14 cellular contexts compared by ENCODE assay signal in genomic region chr15:50107157-50107556, GRCh38. TPM values are rescaled to one million over a fixed set of nuclear protein-coding genes. Genes with fewer than 3 reads are reported as not detected.
DNase-seq lines count a peak whose midpoint lies in the region; ATAC-seq and TF ChIP-seq lines count a peak whose summit lies in the region.
"Had no signal": no experiment of that assay in that cellular context is flagged by ENCODE, and none has a peak within 500 bp of the region (broad histone marks: within the 10 kb centered on the region; RNA-seq: fewer than 3 reads in every experiment).

No MANE protein-coding gene starts in this region.

- DNase-seq in MM.1S (no peak), spleen (no peak), AG08396 (ENCODE audit: low spot score) (no peak), gastrocnemius medialis (no peak), occipital lobe (lab: John Stamatoyannopoulos, UW) (no peak)
- no peak for DNase-seq in activated naive CD8-positive, alpha-beta T cell treated with anti-CD3 and anti-CD28 coated beads, Interleukin-2, amount 10 ng/mL, durations not matched to agents 7 days and 5 days
- DNase-seq: Calu3, EL, NCI-H82 had no signal

- no peaks in the 10 kb centered on the region for H3K79me2 ChIP-seq in MM.1S (ENCODE audit: low read length)

- peak overlapping the region; percentile 16; the same call in 1 of the 2 replicates for H3K27ac ChIP-seq in MM.1S (ENCODE audit: low read length)
- H3K27ac ChIP-seq in spleen: peak overlapping the region in 7 of 8 donors; percentile 75 to 94 (median 85)
- no peak overlapping the region for H3K27ac ChIP-seq in gastrocnemius medialis

- no peak overlapping the region for H3K9ac ChIP-seq in MM.1S (ENCODE audit: low read length)

- 0 out of 2 replicates have a peak overlapping the region, but pooled peaks have one; percentile 32 for H2AFZ ChIP-seq in MM.1S (ENCODE audit: low read length)

- no peaks in the 10 kb centered on the region for H3K36me3 ChIP-seq in MM.1S (replicated peaks; ENCODE audit: insufficient read depth, low read length)
- no peaks in the 10 kb centered on the region for H3K36me3 ChIP-seq in spleen
- H3K36me3 ChIP-seq in gastrocnemius medialis: no peaks in the 10 kb centered on the region
- H3K36me3 ChIP-seq: HAP-1, Peyer's patch, stomach had no signal

- H3K4me3 ChIP-seq in MM.1S (ENCODE audit: low read length) (no peak overlapping the region), spleen (no peak overlapping the region), gastrocnemius medialis (no peak overlapping the region)
- H3K4me3 ChIP-seq: HAP-1, Peyer's patch, stomach had no signal

- in situ Hi-C loops in gastrocnemius medialis (cut with MboI; ENCODE audit: low sequenced_read_pairs in 4 of 4): no loop called here

- peaks cover 73% of the 10 kb centered on the region for H3K4me1 Mint-ChIP-seq in activated naive CD8-positive, alpha-beta T cell treated with anti-CD3 and anti-CD28 coated beads, Interleukin-2, amount 10 ng/mL, durations not matched to agents 7 days and 5 days

- peaks cover 30% of the 10 kb centered on the region for H3K4me1 ChIP-seq in MM.1S (ENCODE audit: low read length)
- H3K4me1 ChIP-seq in spleen: peaks cover 0 to 61% (median 25%) of the 10 kb centered on the region in 6 donors
- H3K4me1 ChIP-seq in gastrocnemius medialis: no peaks in the 10 kb centered on the region
- H3K4me1 ChIP-seq: HAP-1 had no signal

- TF ChIP-seq CTCF in MM.1S (IDR thresholded peaks at IDR 0.05; ENCODE audit: low read length): no peak
- no peak for TF ChIP-seq CTCF in spleen (IDR thresholded peaks at IDR 0.05 in 8 of 11, conservative IDR thresholded peaks at IDR 0.05 in 3 of 11)
- no peak for TF ChIP-seq CTCF in gastrocnemius medialis (IDR thresholded peaks at IDR 0.05 in 4 of 5, conservative IDR thresholded peaks at IDR 0.05 in 1 of 5)

- no peaks in the 10 kb centered on the region for H4K20me1 ChIP-seq in MM.1S (ENCODE audit: insufficient read depth, low read length)

- ATAC-seq in GM18520 (IDR thresholded peaks at IDR 0.05; ENCODE audit: unreplicated experiment) (peak; percentile 8), gastrocnemius medialis (no peak)
- ATAC-seq in activated naive CD8-positive, alpha-beta T cell treated with anti-CD3 and anti-CD28 coated beads, Interleukin-2, amount 10 ng/mL, durations not matched to agents 7 days and 5 days (ENCODE audit: low read depth): peak; percentile 35

- peak overlapping the region; percentile 91 for H3K27ac Mint-ChIP-seq in activated naive CD8-positive, alpha-beta T cell treated with anti-CD3 and anti-CD28 coated beads, Interleukin-2, amount 10 ng/mL, durations not matched to agents 7 days and 5 days

- peak overlapping the region; percentile 43 for H3K4me2 ChIP-seq in MM.1S (ENCODE audit: low read depth, low read length)

- peak overlapping the region; percentile 71 for H3K4me3 Mint-ChIP-seq in activated naive CD8-positive, alpha-beta T cell treated with anti-CD3 and anti-CD28 coated beads, Interleukin-2, amount 10 ng/mL, durations not matched to agents 7 days and 5 days

- H3K9me3 Mint-ChIP-seq in activated naive CD8-positive, alpha-beta T cell treated with anti-CD3 and anti-CD28 coated beads, Interleukin-2, amount 10 ng/mL, durations not matched to agents 7 days and 5 days: peaks cover 22% of the 10 kb centered on the region

- TF ChIP-seq POLR2A in spleen (IDR thresholded peaks at IDR 0.05) (no peak), gastrocnemius medialis (IDR thresholded peaks at IDR 0.05) (no peak)

- peaks cover 44% of the 10 kb centered on the region for H3K36me3 Mint-ChIP-seq in activated naive CD8-positive, alpha-beta T cell treated with anti-CD3 and anti-CD28 coated beads, Interleukin-2, amount 10 ng/mL, durations not matched to agents 7 days and 5 days

- H3K27me3 Mint-ChIP-seq in activated naive CD8-positive, alpha-beta T cell treated with anti-CD3 and anti-CD28 coated beads, Interleukin-2, amount 10 ng/mL, durations not matched to agents 7 days and 5 days: no peaks in the 10 kb centered on the region

- no peaks in the 10 kb centered on the region for H3K9me3 ChIP-seq in MM.1S (replicated peaks; ENCODE audit: insufficient read depth, low read length)
- H3K9me3 ChIP-seq in spleen: no peaks in the 10 kb centered on the region
- no peaks in the 10 kb centered on the region for H3K9me3 ChIP-seq in gastrocnemius medialis
- H3K9me3 ChIP-seq: HAP-1, Peyer's patch, stomach had no signal

- H3K27me3 ChIP-seq in MM.1S (replicated peaks; ENCODE audit: insufficient read depth, low read length) (no peaks in the 10 kb centered on the region), spleen (replicated peaks in 1 of 7) (no peaks in the 10 kb centered on the region), gastrocnemius medialis (no peaks in the 10 kb centered on the region)
- H3K27me3 ChIP-seq: Peyer's patch, stomach had no signal

- WGBS in spleen, 5 donors: 37 to 50% (median 42%) methylated on average over 4 of the region's 4 CpGs

- intact Hi-C loops in spleen (cut with DNase I; ENCODE audit: low total_unique reads) (no loop called here), gastrocnemius medialis (cut with DNase I; ENCODE audit: low total_unique reads) (loop anchor here (5.0 kb wide), 1 partner anchor 50 kb away; no protein-coding TSS in a partner anchor)

- H3K9me2 ChIP-seq in MM.1S (replicated peaks; ENCODE audit: insufficient read depth, low read length): no peaks in the 10 kb centered on the region

- peaks cover 14% of the 10 kb centered on the region for H3F3A ChIP-seq in MM.1S (ENCODE audit: insufficient read depth, low read length)

- POLR2A ChIA-PET in activated naive CD8-positive, alpha-beta T cell treated with anti-CD3 and anti-CD28 coated beads, Interleukin-2, amount 10 ng/mL, durations not matched to agents 7 days and 5 days (lab: Charles Lee): interaction anchor here (3.1 kb wide), 1 partner anchor 28 kb away, joined by 13 read pairs; no protein-coding TSS in a partner anchor

RNA-seq across cellular contexts. Expression of gene ATP8B4, which starts 11.9 kb away (rescaled TPM):
- total RNA-seq in activated naive CD8-positive, alpha-beta T cell treated with anti-CD3 and anti-CD28 coated beads, Interleukin-2, amount 10 ng/mL, durations not matched to agents 7 days and 5 days: 10 to 100 TPM; 25.0 to 30.3 TPM
- total RNA-seq in spleen (10 to 100 TPM; 23.1 to 42.8 (median 31.3) TPM), gastrocnemius medialis (1 to 10 TPM; 1.7 to 3.4 (median 2.4) TPM), occipital lobe (6.6 TPM)
- 1 to 10 TPM; 1.7 to 4.9 (median 2.4) TPM for polyA plus RNA-seq in spleen
- total RNA-seq: epithelial cell of proximal tubule had no signal

Comparison
In these comparisons a context has a peak if more than half of its experiments do, and no peak if none do; other contexts are left out.
1. ATAC-seq: peak in GM18520 (single experiment) and activated naive CD8-positive, alpha-beta T cell treated with anti-CD3 and anti-CD28 coated beads, Interleukin-2, amount 10 ng/mL, durations not matched to agents 7 days and 5 days (single experiment); none in gastrocnemius medialis (0 of 2).
2. H3K27ac ChIP-seq: peak in MM.1S (single experiment) and spleen (7 of 8); none in gastrocnemius medialis (0 of 4).